1 cellular context compared by ENCODE assay signal in the genomic region with DNA sequence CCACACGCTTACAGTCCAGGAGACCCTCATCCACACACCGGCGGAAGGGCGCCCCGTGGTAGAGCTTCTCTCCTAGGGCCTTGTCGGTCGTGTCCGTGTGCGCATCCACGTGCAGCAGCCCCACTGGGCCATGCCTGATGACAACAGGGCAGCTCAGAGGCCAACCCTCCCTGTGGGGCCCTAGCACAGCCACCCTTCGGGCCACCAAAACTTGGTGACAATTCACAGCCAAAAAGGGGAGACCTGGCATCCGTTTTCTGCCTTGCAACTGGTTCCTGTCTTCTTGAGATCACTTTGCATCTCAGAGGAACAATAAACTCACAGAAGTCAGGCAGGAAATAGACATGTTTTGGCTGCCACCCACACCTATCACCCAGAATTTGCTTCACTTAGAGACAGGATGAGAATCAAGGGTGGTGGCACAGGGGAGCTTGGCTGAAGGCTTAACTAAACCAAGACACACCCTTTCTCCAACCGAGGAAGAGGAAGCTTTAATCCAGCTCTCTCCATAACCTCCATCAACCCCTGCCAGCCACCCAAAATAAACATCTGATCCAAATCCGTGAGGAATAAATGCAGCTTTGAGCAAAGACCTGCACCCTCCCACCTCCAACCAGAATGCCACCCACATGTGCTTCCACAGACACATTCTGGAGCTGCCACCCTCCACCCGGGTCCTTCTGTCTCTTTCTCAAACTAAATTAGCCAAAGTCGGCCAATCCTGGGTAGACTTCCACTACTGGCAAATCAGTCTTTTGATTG.
TF ChIP-seq lines count a peak whose summit lies in the region.

No MANE protein-coding gene starts in this region.

TF ChIP-seq in HEK293, 187 proteins besides CTCF, POLR2A, EP300 and RAD21 (continued from another document):
- TF ChIP-seq, protein P1, sequence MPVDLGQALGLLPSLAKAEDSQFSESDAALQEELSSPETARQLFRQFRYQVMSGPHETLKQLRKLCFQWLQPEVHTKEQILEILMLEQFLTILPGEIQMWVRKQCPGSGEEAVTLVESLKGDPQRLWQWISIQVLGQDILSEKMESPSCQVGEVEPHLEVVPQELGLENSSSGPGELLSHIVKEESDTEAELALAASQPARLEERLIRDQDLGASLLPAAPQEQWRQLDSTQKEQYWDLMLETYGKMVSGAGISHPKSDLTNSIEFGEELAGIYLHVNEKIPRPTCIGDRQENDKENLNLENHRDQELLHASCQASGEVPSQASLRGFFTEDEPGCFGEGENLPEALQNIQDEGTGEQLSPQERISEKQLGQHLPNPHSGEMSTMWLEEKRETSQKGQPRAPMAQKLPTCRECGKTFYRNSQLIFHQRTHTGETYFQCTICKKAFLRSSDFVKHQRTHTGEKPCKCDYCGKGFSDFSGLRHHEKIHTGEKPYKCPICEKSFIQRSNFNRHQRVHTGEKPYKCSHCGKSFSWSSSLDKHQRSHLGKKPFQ (tag by site-specific recombination; IDR thresholded peaks at IDR 0.05) = no peak
- TF ChIP-seq ZNF791 (tag by site-specific recombination; IDR thresholded peaks at IDR 0.05) (no peak), ZNF211 (tag by site-specific recombination; IDR thresholded peaks at IDR 0.05; ENCODE audit: low read depth) (no peak), ZNF146 (tag by site-specific recombination; IDR thresholded peaks at IDR 0.05) (no peak), ZNF624 (tag by site-specific recombination; IDR thresholded peaks at IDR 0.05) (no peak)
